ENCODE assay signal across 25 cellular contexts in genomic region chr9:122096620-122097415, GRCh38.
"Had no signal": no experiment of that assay in that cellular context is flagged by ENCODE, and none has a peak within 500 bp of the region (broad histone marks: within the 10 kb centered on the region; RNA-seq: fewer than 3 reads in every experiment).

No MANE protein-coding gene starts in this region.

- DNase-seq: activated CD4-positive, alpha-beta T cell treated with anti-CD3 and anti-CD28 coated beads for 1 hour; activated CD4-positive, alpha-beta T cell treated with anti-CD3 and anti-CD28 coated beads, Interleukin-2, amount 10 ng/mL, durations not matched to agents 7 days and 5 days; activated CD8-positive, alpha-beta memory T cell treated with anti-CD3 and anti-CD28 coated beads, Interleukin-2, amount 10 ng/mL, durations not matched to agents 7 days and 5 days; activated CD8-positive, alpha-beta T cell treated with anti-CD3 and anti-CD28 coated beads for 36 hours; activated naive CD4-positive, alpha-beta T cell treated with Interleukin-2 at 50 U/mL for 16 hours; activated naive CD8-positive, alpha-beta T cell treated with anti-CD3 and anti-CD28 coated beads, Interleukin-2, amount 10 ng/mL, durations not matched to agents 7 days and 5 days; activated T-cell treated with anti-CD3 and anti-CD28 coated beads for 4 hours; activated T-cell treated with anti-CD3 and anti-CD28 coated beads, Interleukin-2, amount 50 U/mL, for 72 hours; amniotic stem cell; brain microvascular endothelial cell; caudate nucleus; effector CD4-positive, alpha-beta T cell; left ventricle myocardium inferior; mesendoderm; psoas muscle; sigmoid colon; small intestine; stimulated activated CD4-positive, alpha-beta T cell treated with anti-CD3 and anti-CD28 coated beads, Interleukin-4, amount 100 ng/mL, for 24 hours; T-helper 2 cell had no signal

- H3K9me3 ChIP-seq: esophagus muscularis mucosa, left ventricle myocardium inferior, psoas muscle, sigmoid colon, tibial nerve had no signal

- H3K27me3 ChIP-seq: brain microvascular endothelial cell, esophagus muscularis mucosa, sigmoid colon, tibial nerve had no signal

- ATAC-seq: activated CD8-positive, alpha-beta memory T cell treated with anti-CD3 and anti-CD28 coated beads, Interleukin-2, amount 10 ng/mL, durations not matched to agents 7 days and 5 days; activated CD8-positive, alpha-beta T cell treated with anti-CD3 and anti-CD28 coated beads for 36 hours; activated T-cell treated with anti-CD3 and anti-CD28 coated beads, Interleukin-2, amount 50 U/mL, for 72 hours; foreskin keratinocyte; psoas muscle; stimulated activated memory B cell treated with anti-CD40 and anti-IgM and Interleukin-4, amounts not matched to agents 10 μg/mL and 1 μg/mL and 100 μg/mL, for 72 hours had no signal

- H3K27ac ChIP-seq: brain microvascular endothelial cell, foreskin keratinocyte, left ventricle myocardium inferior, parathyroid adenoma, psoas muscle, sigmoid colon, tibial nerve had no signal

- H3K4me3 ChIP-seq: esophagus muscularis mucosa, left ventricle myocardium inferior, lung, psoas muscle, sigmoid colon, tibial nerve had no signal

- H3K36me3 ChIP-seq: brain microvascular endothelial cell, esophagus muscularis mucosa, left ventricle myocardium inferior, sigmoid colon, tibial nerve had no signal
